Comparison of ENCODE assay signal across 1 cellular context in genomic region chr7:39683216-39683845, GRCh38.
TF ChIP-seq lines count a peak whose summit lies in the region.

No MANE protein-coding gene starts in this region.

TF ChIP-seq in A549, 52 proteins besides CTCF, POLR2A, EP300 and RAD21 (continued from another document):
- no peak for TF ChIP-seq ELK1 (IDR thresholded peaks at IDR 0.05; ENCODE audit: low read depth, low read length)
- TF ChIP-seq CHD2 (IDR thresholded peaks at IDR 0.05; ENCODE audit: low read length, partially characterized antibody), result no peak
- TF ChIP-seq KDM5A (IDR thresholded peaks at IDR 0.05), result no peak
- TF ChIP-seq POLR2AphosphoS2 (conservative IDR thresholded peaks at IDR 0.05; ENCODE audit: low read length), result no peak
- TF ChIP-seq FOSB (CRISPR knock-in tag; IDR thresholded peaks at IDR 0.05), result no peak
- TF ChIP-seq ZFP36 (IDR thresholded peaks at IDR 0.05; ENCODE audit: borderline replicate concordance, partially characterized antibody), result no peak
- TF ChIP-seq ZNF302 (CRISPR knock-in tag; IDR thresholded peaks at IDR 0.05), result no peak
- TF ChIP-seq PHF8 (IDR thresholded peaks at IDR 0.05; ENCODE audit: borderline replicate concordance, low read depth), result no peak
- no peak for TF ChIP-seq MAZ (IDR thresholded peaks at IDR 0.05; ENCODE audit: borderline replicate concordance, low read depth, low read length)
- TF ChIP-seq FOSL2 (IDR thresholded peaks at IDR 0.05), result no peak
- TF ChIP-seq FOSL2 (CRISPR knock-in tag; IDR thresholded peaks at IDR 0.05), result no peak
- no peak for TF ChIP-seq JUN (IDR thresholded peaks at IDR 0.05)
- no peak for TF ChIP-seq HMGXB4 (CRISPR knock-in tag; IDR thresholded peaks at IDR 0.05; ENCODE audit: borderline replicate concordance)
